Comparison of ENCODE assay signal across 8 cellular contexts in the genomic region with DNA sequence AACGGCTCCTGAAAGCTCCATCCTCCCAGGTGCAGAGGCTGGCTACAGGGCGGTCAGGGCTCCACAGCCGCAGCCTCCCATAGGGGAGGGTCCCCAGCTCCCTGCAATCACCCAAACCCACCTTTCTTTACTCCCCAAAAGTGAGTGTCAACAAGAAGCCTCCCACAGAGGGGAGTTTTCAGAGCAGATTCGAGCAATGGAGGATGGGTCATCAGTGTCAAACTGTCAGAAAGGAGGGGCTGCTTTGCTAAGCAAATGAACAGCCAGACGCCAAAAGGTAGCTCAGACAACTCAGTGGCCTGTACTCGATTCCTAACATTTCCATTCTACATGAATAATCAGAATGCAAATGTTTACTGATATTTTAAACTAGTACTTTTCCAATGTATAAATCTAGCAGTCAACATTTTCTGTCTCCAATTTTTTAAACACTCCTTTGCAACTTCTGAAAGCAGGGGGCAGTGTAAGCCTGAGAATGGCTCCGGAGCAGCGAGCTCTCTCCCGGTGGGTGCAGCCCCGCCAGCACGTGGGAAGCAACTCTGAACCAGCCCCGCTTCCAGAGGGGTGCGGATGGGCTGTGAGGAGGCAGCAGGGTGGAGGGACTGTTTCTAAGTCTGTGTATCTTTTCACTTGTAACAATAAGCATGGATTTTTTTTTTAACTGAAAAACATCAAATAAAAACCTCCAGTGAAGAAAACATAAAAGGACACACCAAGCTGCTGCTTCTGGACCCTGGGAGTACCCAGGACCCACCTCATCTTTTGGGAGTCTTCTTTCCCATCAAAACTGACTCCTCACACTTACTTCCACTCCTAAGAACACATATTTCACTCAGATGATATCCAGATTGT. TPM values are rescaled to one million over a fixed set of nuclear protein-coding genes. Genes with fewer than 3 reads are reported as not detected.
DNase-seq lines count a peak whose midpoint lies in the region; ATAC-seq and TF ChIP-seq lines count a peak whose summit lies in the region.

No MANE protein-coding gene starts in this region.

- H3K9ac ChIP-seq in liver (ENCODE audit: low read depth in 1 of 2, low read length in 2 of 2) = no peak overlapping the region

- H3K9me3 ChIP-seq in liver (ENCODE audit: control insufficient read depth in 4 of 4, low read length in 3 of 4) = no peaks in the 10 kb centered on the region

- DNase-seq in NCI-H1436 (lab: John Stamatoyannopoulos, UW) (peak; percentile 15), NCI-H1436 treated with DMSO at 0.1 percent for 48 hours (lab: John Stamatoyannopoulos, UW) (no peak), NCI-H2171 treated with DMSO at 0.1 percent for 48 hours (lab: John Stamatoyannopoulos, UW) (peak; percentile 53), dermis blood vessel endothelial cell (peak; percentile 75)
- DNase-seq in activated CD4-positive, alpha-beta T cell treated with anti-CD3 and anti-CD28 coated beads, Interleukin-2, amount 50 U/mL, for 1 hour = peak; percentile 64
- peak; percentile 40 for DNase-seq in stimulated activated CD8-positive, alpha-beta memory T cell treated with anti-CD3 and anti-CD28 coated beads, Interleukin-15, amount 100 ng/mL, for 1 hour (ENCODE audit: low read depth)

- H3K27me3 ChIP-seq in liver (ENCODE audit: control insufficient read depth in 4 of 4, insufficient read depth in 4 of 4, low read length in 3 of 4) = no peaks in the 10 kb centered on the region

- ATAC-seq in HG02588 (IDR thresholded peaks at IDR 0.05; ENCODE audit: unreplicated experiment) = no peak

- WGBS in liver = 45% methylated on average over 13 of the region's 13 CpGs

- H3K27ac ChIP-seq in liver (ENCODE audit: low read depth in 1 of 2, low read length in 2 of 2) = no peak overlapping the region

- no peak overlapping the region for H3K4me3 ChIP-seq in liver (ENCODE audit: low read depth in 1 of 3, low read length in 3 of 3)

- peak; percentile 64 for TF ChIP-seq CTCF in liver (IDR thresholded peaks at IDR 0.05; ENCODE audit: low read depth, low read length, missing input control)

- TF ChIP-seq RAD21 in liver (IDR thresholded peaks at IDR 0.05) = peak; percentile 90 to 92

- H3K36me3 ChIP-seq in liver (ENCODE audit: control insufficient read depth in 4 of 4, insufficient read depth in 3 of 4, low read depth in 1 of 4, low read length in 3 of 4) = peaks cover 17 to 43% (median 21%) of the 10 kb centered on the region in 4 donors

- H3K4me1 ChIP-seq in liver (ENCODE audit: control insufficient read depth in 4 of 4, insufficient read depth in 4 of 4, low read length in 3 of 4) = peaks cover 0 to 4% (median 0%) of the 10 kb centered on the region in 4 donors

TF ChIP-seq in liver, 16 proteins besides CTCF, POLR2A, EP300 and RAD21:
- TF ChIP-seq RXRA (IDR thresholded peaks at IDR 0.05) (no peak), GABPA (IDR thresholded peaks at IDR 0.05 in 1 of 2, conservative IDR thresholded peaks at IDR 0.05 in 1 of 2) (no peak), TAF1 (conservative IDR thresholded peaks at IDR 0.05) (no peak), FOXA1 (IDR thresholded peaks at IDR 0.05) (no peak), HNF4A (conservative IDR thresholded peaks at IDR 0.05) (no peak), SP1 (IDR thresholded peaks at IDR 0.05) (no peak), EGR1 (IDR thresholded peaks at IDR 0.05; ENCODE audit: low read depth in 2 of 2) (no peak), YY1 (IDR thresholded peaks at IDR 0.05) (no peak), FOXA2 (IDR thresholded peaks at IDR 0.05) (no peak), NR2F2 (IDR thresholded peaks at IDR 0.05) (no peak), HNF4G (IDR thresholded peaks at IDR 0.05) (no peak)
- TF ChIP-seq, protein P1, sequence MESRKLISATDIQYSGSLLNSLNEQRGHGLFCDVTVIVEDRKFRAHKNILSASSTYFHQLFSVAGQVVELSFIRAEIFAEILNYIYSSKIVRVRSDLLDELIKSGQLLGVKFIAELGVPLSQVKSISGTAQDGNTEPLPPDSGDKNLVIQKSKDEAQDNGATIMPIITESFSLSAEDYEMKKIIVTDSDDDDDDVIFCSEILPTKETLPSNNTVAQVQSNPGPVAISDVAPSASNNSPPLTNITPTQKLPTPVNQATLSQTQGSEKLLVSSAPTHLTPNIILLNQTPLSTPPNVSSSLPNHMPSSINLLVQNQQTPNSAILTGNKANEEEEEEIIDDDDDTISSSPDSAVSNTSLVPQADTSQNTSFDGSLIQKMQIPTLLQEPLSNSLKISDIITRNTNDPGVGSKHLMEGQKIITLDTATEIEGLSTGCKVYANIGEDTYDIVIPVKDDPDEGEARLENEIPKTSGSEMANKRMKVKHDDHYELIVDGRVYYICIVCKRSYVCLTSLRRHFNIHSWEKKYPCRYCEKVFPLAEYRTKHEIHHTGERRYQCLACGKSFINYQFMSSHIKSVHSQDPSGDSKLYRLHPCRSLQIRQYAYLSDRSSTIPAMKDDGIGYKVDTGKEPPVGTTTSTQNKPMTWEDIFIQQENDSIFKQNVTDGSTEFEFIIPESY (IDR thresholded peaks at IDR 0.05) = no peak
- TF ChIP-seq, protein P2, sequence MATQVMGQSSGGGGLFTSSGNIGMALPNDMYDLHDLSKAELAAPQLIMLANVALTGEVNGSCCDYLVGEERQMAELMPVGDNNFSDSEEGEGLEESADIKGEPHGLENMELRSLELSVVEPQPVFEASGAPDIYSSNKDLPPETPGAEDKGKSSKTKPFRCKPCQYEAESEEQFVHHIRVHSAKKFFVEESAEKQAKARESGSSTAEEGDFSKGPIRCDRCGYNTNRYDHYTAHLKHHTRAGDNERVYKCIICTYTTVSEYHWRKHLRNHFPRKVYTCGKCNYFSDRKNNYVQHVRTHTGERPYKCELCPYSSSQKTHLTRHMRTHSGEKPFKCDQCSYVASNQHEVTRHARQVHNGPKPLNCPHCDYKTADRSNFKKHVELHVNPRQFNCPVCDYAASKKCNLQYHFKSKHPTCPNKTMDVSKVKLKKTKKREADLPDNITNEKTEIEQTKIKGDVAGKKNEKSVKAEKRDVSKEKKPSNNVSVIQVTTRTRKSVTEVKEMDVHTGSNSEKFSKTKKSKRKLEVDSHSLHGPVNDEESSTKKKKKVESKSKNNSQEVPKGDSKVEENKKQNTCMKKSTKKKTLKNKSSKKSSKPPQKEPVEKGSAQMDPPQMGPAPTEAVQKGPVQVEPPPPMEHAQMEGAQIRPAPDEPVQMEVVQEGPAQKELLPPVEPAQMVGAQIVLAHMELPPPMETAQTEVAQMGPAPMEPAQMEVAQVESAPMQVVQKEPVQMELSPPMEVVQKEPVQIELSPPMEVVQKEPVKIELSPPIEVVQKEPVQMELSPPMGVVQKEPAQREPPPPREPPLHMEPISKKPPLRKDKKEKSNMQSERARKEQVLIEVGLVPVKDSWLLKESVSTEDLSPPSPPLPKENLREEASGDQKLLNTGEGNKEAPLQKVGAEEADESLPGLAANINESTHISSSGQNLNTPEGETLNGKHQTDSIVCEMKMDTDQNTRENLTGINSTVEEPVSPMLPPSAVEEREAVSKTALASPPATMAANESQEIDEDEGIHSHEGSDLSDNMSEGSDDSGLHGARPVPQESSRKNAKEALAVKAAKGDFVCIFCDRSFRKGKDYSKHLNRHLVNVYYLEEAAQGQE (IDR thresholded peaks at IDR 0.05) = no peak
TF ChIP-seq in liver: peak in this region for 0.

RNA-seq across cellular contexts. Expression of gene TAF4, which starts 54.9 kb away (rescaled TPM):
- total RNA-seq in dermis blood vessel endothelial cell (3.6 and 7.6 TPM in 2 replicates), liver (10 to 100 TPM in 1 of 2 donors, 1 to 10 TPM in 1; 7.3 to 11.8 TPM)
- 1 to 10 TPM; 2.0 to 3.8 TPM for polyA plus RNA-seq in liver
